Comparison of ENCODE assay signal across 8 cellular contexts in genomic region chr15:78506971-78507830, GRCh38. TPM values are rescaled to one million over a fixed set of nuclear protein-coding genes. Genes with fewer than 3 reads are reported as not detected.
DNase-seq lines count a peak whose midpoint lies in the region; ATAC-seq and TF ChIP-seq lines count a peak whose summit lies in the region.

TSS of gene HYKK (plus strand) at chr15:78507577. CDS start at chr15:78513089, 5,512 bp downstream.

- peaks cover 17% of the 10 kb centered on the region for H3K27me3 ChIP-seq in OCI-LY3 (ENCODE audit: low read depth, low read length)

- peak; percentile 84 for ATAC-seq in GM21515 (IDR thresholded peaks at IDR 0.05; ENCODE audit: unreplicated experiment)

- peak; percentile 97 for DNase-seq in Caki2 (ENCODE audit: low read depth)
- DNase-seq in HuH-7.5 (ENCODE audit: low spot score): peak; percentile 97
- peak; percentile 51 for DNase-seq in activated T-cell treated with anti-CD3 and anti-CD28 coated beads for 1 hour (ENCODE audit: low read depth)
- DNase-seq in epithelial cell of esophagus (ENCODE audit: low read depth): peak; percentile 99
- peak; percentile 86 for DNase-seq in midbrain (lab: John Stamatoyannopoulos, UW)
- peak; percentile 35 to 42 for DNase-seq in stimulated activated CD8-positive, alpha-beta memory T cell treated with anti-CD3 and anti-CD28 coated beads, Interleukin-15, amount 100 ng/mL, for 4 hours (ENCODE audit: low read depth in 2 of 2)

- no peaks in the 10 kb centered on the region for H3K9me3 ChIP-seq in OCI-LY3 (ENCODE audit: insufficient read depth, low read length)

- H3K4me2 ChIP-seq in OCI-LY3 (ENCODE audit: low read length): peak within 1 kb of the TSS; percentile 92

- H3K9ac ChIP-seq in OCI-LY3 (ENCODE audit: low read length): peak within 1 kb of the TSS; percentile 47

- H3K36me3 ChIP-seq in OCI-LY3 (replicated peaks; ENCODE audit: low read depth, low read length): peaks cover 4% of the 10 kb centered on the region

- H3K4me3 ChIP-seq in OCI-LY3 (ENCODE audit: low read length) (peak within 1 kb of the TSS; percentile 86), epithelial cell of esophagus (ENCODE audit: low read length) (peak within 1 kb of the TSS; percentile 81)

- H3K79me2 ChIP-seq in OCI-LY3 (ENCODE audit: low read length): no peaks in the 10 kb centered on the region

- peak within 1 kb of the TSS; percentile 82 for H2AFZ ChIP-seq in OCI-LY3 (ENCODE audit: low read depth, low read length)

- in situ Hi-C loops in Caki2 (cut with HindIII; ENCODE audit: low pct_unique_long_range_greater_than_20kb, low sequenced_read_pairs): no loop called here

- peaks cover 8% of the 10 kb centered on the region for H3K4me1 ChIP-seq in OCI-LY3 (ENCODE audit: low read length)

- TF ChIP-seq CTCF in OCI-LY3 (IDR thresholded peaks at IDR 0.05; ENCODE audit: low read depth, low read length) (no peak), epithelial cell of esophagus (IDR thresholded peaks at IDR 0.05; ENCODE audit: insufficient read depth, low read depth, low read length, missing control alignments) (no peak)

- no peak within 1 kb of the TSS for H3K27ac ChIP-seq in OCI-LY3 (ENCODE audit: low read length)

- H4K20me1 ChIP-seq in OCI-LY3 (ENCODE audit: insufficient read depth, low read length): no peaks in the 10 kb centered on the region

RNA-seq across cellular contexts. Expression of gene HYKK, which starts in this region (rescaled TPM):
- 0.84 and 7.6 TPM in 2 replicates for total RNA-seq in Caki2 (2014; rRNA removed; shearing (Covaris generic); ENCODE audit: low replicate concordance)

Comparison
In these comparisons a context has a peak if more than half of its experiments do, and no peak if none do; other contexts are left out.
1. DNase-seq: peak in every context shown above with its lines; median percentile 99 in epithelial cell of esophagus; 97 in Caki2; 97 in HuH-7.5; 86 in midbrain; 51 in activated T-cell treated with anti-CD3 and anti-CD28 coated beads for 1 hour; 38 in stimulated activated CD8-positive, alpha-beta memory T cell treated with anti-CD3 and anti-CD28 coated beads, Interleukin-15, amount 100 ng/mL, for 4 hours.